In genomic region chr17:28948342-28948741, GRCh38 we compare ENCODE assay signal across 9 cellular contexts. TPM values are rescaled to one million over a fixed set of nuclear protein-coding genes. Genes with fewer than 3 reads are reported as not detected.
A peak's percentile ranks its signal among the peaks of the same experiment; 100 is the strongest.
DNase-seq lines count a peak whose midpoint lies in the region; ATAC-seq and TF ChIP-seq lines count a peak whose summit lies in the region.
"Had no signal": no experiment of that assay in that cellular context is flagged by ENCODE, and none has a peak within 500 bp of the region (broad histone marks: within the 10 kb centered on the region; RNA-seq: fewer than 3 reads in every experiment).

No MANE protein-coding gene starts in this region.

- peak overlapping the region; percentile 95 for H3K4me3 Mint-ChIP-seq in natural killer cell

- no peak overlapping the region for H3K27ac Mint-ChIP-seq in natural killer cell

- peaks cover 30% of the 10 kb centered on the region; the same call in 1 of the 2 replicates for H3K36me3 ChIP-seq in Karpas-422 (ENCODE audit: insufficient read depth, low read length)

- H3K9me3 ChIP-seq in Karpas-422 (ENCODE audit: low read length), result no peaks in the 10 kb centered on the region

- H3K27ac ChIP-seq in Karpas-422 (ENCODE audit: low read length) (peak overlapping the region; percentile 93), cingulate gyrus (ENCODE audit: low read depth, low read length) (peak overlapping the region; percentile 93)

- H4K20me1 ChIP-seq in Karpas-422 (ENCODE audit: insufficient read depth, low read depth, low read length), result peaks cover 59% of the 10 kb centered on the region

- DNase-seq in AG10803 (ENCODE audit: low read depth), result no peak
- no peak for DNase-seq in Karpas-422
- no peak for DNase-seq in natural killer cell
- DNase-seq in stimulated activated CD8-positive, alpha-beta memory T cell treated with anti-CD3 and anti-CD28 coated beads, Interleukin-4, amount 100 ng/mL, for 48 hours, result no peak
- DNase-seq in CD1c-positive myeloid dendritic cell (ENCODE audit: extremely low spot score), result no peak
- DNase-seq: MV-4-11 had no signal

- peak overlapping the region; percentile 94 for H3K9ac ChIP-seq in Karpas-422 (ENCODE audit: low read length)

- peaks cover 45 to 49% of the 10 kb centered on the region in 2 donors for H3K4me1 Mint-ChIP-seq in natural killer cell

- H3K9me3 Mint-ChIP-seq in natural killer cell, result no peaks in the 10 kb centered on the region

- H3K4me1 ChIP-seq in Karpas-422 (ENCODE audit: low read length), result peaks cover 63% of the 10 kb centered on the region

- TF ChIP-seq CTCF in AG10803 (conservative IDR thresholded peaks at IDR 0.05; ENCODE audit: low read length) (no peak), natural killer cell (IDR thresholded peaks at IDR 0.05) (no peak)

- H3K9me2 ChIP-seq in Karpas-422 (replicated peaks; ENCODE audit: insufficient read depth, low read length), result no peaks in the 10 kb centered on the region

- no peaks in the 10 kb centered on the region for H3K27me3 Mint-ChIP-seq in natural killer cell (ENCODE audit: low read depth in 2 of 2)

- no peaks in the 10 kb centered on the region for H3K27me3 ChIP-seq in Karpas-422 (ENCODE audit: low read length)

- no peaks in the 10 kb centered on the region for H3K36me3 Mint-ChIP-seq in natural killer cell

- no peak overlapping the region for H2AFZ ChIP-seq in Karpas-422 (ENCODE audit: low read length)

- ATAC-seq in natural killer cell (no peak), HG03097 (IDR thresholded peaks at IDR 0.05; ENCODE audit: low FRiP score, unreplicated experiment) (no peak), GM21423 (IDR thresholded peaks at IDR 0.05; ENCODE audit: unreplicated experiment) (no peak)

- peak overlapping the region; percentile 96 for H3K4me2 ChIP-seq in Karpas-422 (ENCODE audit: low read depth, low read length, poor library complexity, severe bottlenecking)

- H3K4me3 ChIP-seq in AG10803 (ENCODE audit: low read length) (peak overlapping the region; percentile 92), Karpas-422 (ENCODE audit: low read length) (peak overlapping the region; percentile 87)

- intact Hi-C loops in natural killer cell (cut with micrococcal nuclease), result no loop called here

- peaks cover 74% of the 10 kb centered on the region for H3K79me2 ChIP-seq in Karpas-422 (ENCODE audit: low read length)

RNA-seq across cellular contexts. Expression of gene PHF12, which starts 3.0 kb away (rescaled TPM):
- 38.3 and 44.6 TPM in 2 replicates for total RNA-seq in Karpas-422 (2014; rRNA removed; shearing (Covaris generic); ENCODE audit: low replicate concordance)
- total RNA-seq in natural killer cell, result 100 to 1,000 TPM; 163 to 177 (median 171) TPM

RNA-seq across cellular contexts. Expression of gene DHRS13, which starts 45.5 kb away (rescaled TPM):
- 12.9 and 26.5 TPM in 2 replicates for total RNA-seq in Karpas-422 (2014; rRNA removed; shearing (Covaris generic); ENCODE audit: low replicate concordance)
- 10 to 100 TPM; 22.5 to 27.3 (median 23.2) TPM for total RNA-seq in natural killer cell

RNA-seq across cellular contexts. Expression of gene FLOT2, which starts 50.8 kb away (rescaled TPM):
- 35.8 and 57.8 TPM in 2 replicates for total RNA-seq in Karpas-422 (2014; rRNA removed; shearing (Covaris generic); ENCODE audit: low replicate concordance)
- total RNA-seq in natural killer cell, result 100 to 1,000 TPM; 132 to 152 (median 152) TPM

RNA-seq across cellular contexts. Expression of gene SEZ6, which starts 57.5 kb away (rescaled TPM):
- total RNA-seq in Karpas-422 (2014; rRNA removed; shearing (Covaris generic); ENCODE audit: low replicate concordance), result not detected in 2 replicates
- total RNA-seq in natural killer cell, result 1 to 10 TPM in 1 of 3 donors, under 1 TPM in 2; 0.33 to 1.4 (median 0.97) TPM
